Comparison of ENCODE assay signal across 9 cellular contexts in genomic region chr13:100235311-100235901, GRCh38.
A peak's percentile ranks its signal among the peaks of the same experiment; 100 is the strongest.
DNase-seq lines count a peak whose midpoint lies in the region; ATAC-seq and TF ChIP-seq lines count a peak whose summit lies in the region.
"Had no signal": no experiment of that assay in that cellular context is flagged by ENCODE, and none has a peak within 500 bp of the region (broad histone marks: within the 10 kb centered on the region; RNA-seq: fewer than 3 reads in every experiment).

No MANE protein-coding gene starts in this region.

- H3K27ac Mint-ChIP-seq in activated CD4-positive, alpha-beta T cell treated with anti-CD3 and anti-CD28 coated beads, Interleukin-2, amount 10 ng/mL, durations not matched to agents 24 days and 14 days, result no peak overlapping the region
- H3K27ac Mint-ChIP-seq in activated CD4-positive, alpha-beta T cell treated with anti-CD3 and anti-CD28 coated beads for 36 hours, result no peak overlapping the region

- H3K27me3 ChIP-seq in colonic mucosa, result no peaks in the 10 kb centered on the region

- H3K4me1 Mint-ChIP-seq in activated CD4-positive, alpha-beta T cell treated with anti-CD3 and anti-CD28 coated beads, Interleukin-2, amount 10 ng/mL, durations not matched to agents 24 days and 14 days, result peaks cover 7% of the 10 kb centered on the region
- peaks cover 3% of the 10 kb centered on the region for H3K4me1 Mint-ChIP-seq in activated CD4-positive, alpha-beta T cell treated with anti-CD3 and anti-CD28 coated beads for 36 hours

- H3K9me3 ChIP-seq in colonic mucosa (no peaks in the 10 kb centered on the region), mucosa of descending colon (no peaks in the 10 kb centered on the region)

- ATAC-seq in activated CD4-positive, alpha-beta T cell treated with anti-CD3 and anti-CD28 coated beads for 36 hours, result no peak
- ATAC-seq in mucosa of descending colon, result peak; percentile 32
- no peak for ATAC-seq in GM18870 (IDR thresholded peaks at IDR 0.05; ENCODE audit: unreplicated experiment)

- intact Hi-C loops in activated CD4-positive, alpha-beta T cell treated with anti-CD3 and anti-CD28 coated beads, Interleukin-2, amount 10 ng/mL, durations not matched to agents 24 days and 14 days (cut with micrococcal nuclease), result loop anchor here (1.0 to 2.0 kb wide), 3 partner anchors 279 to 579 kb away; no protein-coding TSS in a partner anchor
- intact Hi-C loops in activated CD4-positive, alpha-beta T cell treated with anti-CD3 and anti-CD28 coated beads for 36 hours (cut with DNase I, micrococcal nuclease), result loop anchor here (1.0 to 10.0 kb wide), 8 partner anchors 243 to 791 kb away; partner anchors contain the start of gene ZIC2 (in 1 of the 2)
- intact Hi-C loops in colonic mucosa (cut with DNase I) (loop anchor here (5.0 to 10.0 kb wide), 3 partner anchors 241 to 318 kb away; no protein-coding TSS in a partner anchor), mucosa of descending colon (cut with DNase I, micrococcal nuclease) (loop anchor here in 1 of 2 donors (5.0 to 10.0 kb wide), 2 partner anchors 318 to 581 kb away; no protein-coding TSS in a partner anchor)

- H3K36me3 ChIP-seq in colonic mucosa (no peaks in the 10 kb centered on the region), mucosa of descending colon (ENCODE audit: low read depth) (no peaks in the 10 kb centered on the region)

- CTCF ChIA-PET in activated CD4-positive, alpha-beta T cell treated with anti-CD3 and anti-CD28 coated beads for 36 hours (lab: Charles Lee), result interaction anchor here (0.6 to 1.7 kb wide), 7 partner anchors 13 to 579 kb away, joined by 3 to 15 read pairs (median 5); no protein-coding TSS in a partner anchor

- no peaks in the 10 kb centered on the region for H3K27me3 Mint-ChIP-seq in activated CD4-positive, alpha-beta T cell treated with anti-CD3 and anti-CD28 coated beads, Interleukin-2, amount 10 ng/mL, durations not matched to agents 24 days and 14 days
- no peaks in the 10 kb centered on the region for H3K27me3 Mint-ChIP-seq in activated CD4-positive, alpha-beta T cell treated with anti-CD3 and anti-CD28 coated beads for 36 hours
- H3K27me3 Mint-ChIP-seq: central memory CD8-positive, alpha-beta T cell had no signal

- no peak overlapping the region for H3K9ac ChIP-seq in colonic mucosa (ENCODE audit: low read depth in 2 of 2, low read length in 2 of 2)

- no peaks in the 10 kb centered on the region for H3K9me3 Mint-ChIP-seq in activated CD4-positive, alpha-beta T cell treated with anti-CD3 and anti-CD28 coated beads, Interleukin-2, amount 10 ng/mL, durations not matched to agents 24 days and 14 days
- no peaks in the 10 kb centered on the region for H3K9me3 Mint-ChIP-seq in activated CD4-positive, alpha-beta T cell treated with anti-CD3 and anti-CD28 coated beads for 36 hours (ENCODE audit: low read depth)
- H3K9me3 Mint-ChIP-seq: central memory CD8-positive, alpha-beta T cell had no signal

- TF ChIP-seq CTCF in colonic mucosa (IDR thresholded peaks at IDR 0.05), result peak; percentile 44
- TF ChIP-seq CTCF in mucosa of descending colon (IDR thresholded peaks at IDR 0.05), result peak; percentile 31

- H3K36me3 Mint-ChIP-seq in activated CD4-positive, alpha-beta T cell treated with anti-CD3 and anti-CD28 coated beads, Interleukin-2, amount 10 ng/mL, durations not matched to agents 24 days and 14 days (ENCODE audit: low read depth), result peaks cover 2% of the 10 kb centered on the region
- H3K36me3 Mint-ChIP-seq in activated CD4-positive, alpha-beta T cell treated with anti-CD3 and anti-CD28 coated beads for 36 hours (ENCODE audit: low read depth), result no peaks in the 10 kb centered on the region

- peak; percentile 76 for DNase-seq in activated CD4-positive, alpha-beta T cell treated with anti-CD3 and anti-CD28 coated beads, Interleukin-2, amount 10 ng/mL, durations not matched to agents 24 days and 14 days
- no peak for DNase-seq in activated CD4-positive, alpha-beta T cell treated with anti-CD3 and anti-CD28 coated beads for 36 hours
- DNase-seq in HPDE6-E6E7 (ENCODE audit: extremely low spot score), result peak; percentile 11
- peak; percentile 68 for DNase-seq in NOMO-1 treated with DMSO at 0.1 percent for 48 hours (lab: John Stamatoyannopoulos, UW; ENCODE audit: unreplicated experiment)
- DNase-seq in colonic mucosa, result peak; percentile 55
- peak in 1 of 3 donors; percentile 74 for DNase-seq in mucosa of descending colon
- DNase-seq in effector CD8-positive, alpha-beta T cell (lab: John Stamatoyannopoulos, UW), result no peak

- H3K27ac ChIP-seq in colonic mucosa, result no peak overlapping the region

- no peak overlapping the region for H3K4me3 Mint-ChIP-seq in activated CD4-positive, alpha-beta T cell treated with anti-CD3 and anti-CD28 coated beads, Interleukin-2, amount 10 ng/mL, durations not matched to agents 24 days and 14 days
- H3K4me3 Mint-ChIP-seq in activated CD4-positive, alpha-beta T cell treated with anti-CD3 and anti-CD28 coated beads for 36 hours, result no peak overlapping the region
- H3K4me3 Mint-ChIP-seq: central memory CD8-positive, alpha-beta T cell had no signal

- POLR2A ChIA-PET in activated CD4-positive, alpha-beta T cell treated with anti-CD3 and anti-CD28 coated beads for 36 hours (lab: Charles Lee), result no interaction called here

- H3K4me3 ChIP-seq in colonic mucosa (no peak overlapping the region), mucosa of descending colon (no peak overlapping the region)

- H3K4me1 ChIP-seq in colonic mucosa, result no peaks in the 10 kb centered on the region
- peaks cover 17% of the 10 kb centered on the region for H3K4me1 ChIP-seq in mucosa of descending colon (ENCODE audit: low read depth)

Comparison
In these comparisons a context has a peak if more than half of its experiments do, and no peak if none do; other contexts are left out.
1. DNase-seq: peak in activated CD4-positive, alpha-beta T cell treated with anti-CD3 and anti-CD28 coated beads, Interleukin-2, amount 10 ng/mL, durations not matched to agents 24 days and 14 days (single experiment), HPDE6-E6E7 (single experiment), NOMO-1 treated with DMSO at 0.1 percent for 48 hours (single experiment) and colonic mucosa (single experiment); none in activated CD4-positive, alpha-beta T cell treated with anti-CD3 and anti-CD28 coated beads for 36 hours (single experiment) and effector CD8-positive, alpha-beta T cell (single experiment).